Comparison of ENCODE assay signal across 2 cellular contexts in the genomic region with DNA sequence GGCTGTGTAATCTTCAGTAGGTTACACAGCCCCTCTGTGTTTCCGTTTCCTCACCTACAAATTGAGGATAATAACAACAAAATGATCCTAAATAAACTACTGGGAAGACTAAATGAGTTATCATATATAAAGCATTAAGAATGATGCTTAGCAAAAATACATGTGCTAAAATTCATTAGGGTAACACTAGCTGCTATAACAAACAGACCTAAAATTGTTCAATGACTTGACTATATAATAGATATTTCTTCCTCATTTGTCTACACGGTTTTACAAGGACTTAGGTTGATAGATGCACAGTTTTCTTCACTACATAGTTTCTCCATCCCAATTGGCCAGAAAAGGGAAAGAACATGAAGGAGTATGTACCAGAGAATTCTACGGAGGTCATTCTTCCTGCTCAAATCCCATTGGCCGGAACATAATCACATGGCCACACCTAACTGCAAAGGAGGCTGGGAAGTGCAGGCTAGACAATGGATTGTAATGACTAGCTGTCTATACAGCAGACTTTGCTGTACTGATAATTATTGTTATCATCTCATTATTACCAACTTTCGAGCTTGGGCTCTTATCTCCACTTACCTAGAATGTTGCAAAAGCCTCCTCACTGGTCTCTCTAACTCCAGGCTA.
TF ChIP-seq lines count a peak whose summit lies in the region.

No MANE protein-coding gene starts in this region.

TF ChIP-seq in GM23338, 12 proteins besides CTCF, POLR2A, EP300 and RAD21:
- TF ChIP-seq STAT1 (IDR thresholded peaks at IDR 0.05; ENCODE audit: unreplicated experiment) (no peak), JUNB (IDR thresholded peaks at IDR 0.05; ENCODE audit: unreplicated experiment) (no peak), POLR2AphosphoS5 (IDR thresholded peaks at IDR 0.05; ENCODE audit: low read depth) (no peak), EZH2 (IDR thresholded peaks at IDR 0.05; ENCODE audit: low read depth, unreplicated experiment) (no peak), ZNF114 (CRISPR knock-in tag; IDR thresholded peaks at IDR 0.05) (no peak), EZH2phosphoT487 (IDR thresholded peaks at IDR 0.05; ENCODE audit: unreplicated experiment) (no peak), ZNF331 (CRISPR knock-in tag; IDR thresholded peaks at IDR 0.05; ENCODE audit: low read depth) (no peak)
- TF ChIP-seq, protein P1, sequence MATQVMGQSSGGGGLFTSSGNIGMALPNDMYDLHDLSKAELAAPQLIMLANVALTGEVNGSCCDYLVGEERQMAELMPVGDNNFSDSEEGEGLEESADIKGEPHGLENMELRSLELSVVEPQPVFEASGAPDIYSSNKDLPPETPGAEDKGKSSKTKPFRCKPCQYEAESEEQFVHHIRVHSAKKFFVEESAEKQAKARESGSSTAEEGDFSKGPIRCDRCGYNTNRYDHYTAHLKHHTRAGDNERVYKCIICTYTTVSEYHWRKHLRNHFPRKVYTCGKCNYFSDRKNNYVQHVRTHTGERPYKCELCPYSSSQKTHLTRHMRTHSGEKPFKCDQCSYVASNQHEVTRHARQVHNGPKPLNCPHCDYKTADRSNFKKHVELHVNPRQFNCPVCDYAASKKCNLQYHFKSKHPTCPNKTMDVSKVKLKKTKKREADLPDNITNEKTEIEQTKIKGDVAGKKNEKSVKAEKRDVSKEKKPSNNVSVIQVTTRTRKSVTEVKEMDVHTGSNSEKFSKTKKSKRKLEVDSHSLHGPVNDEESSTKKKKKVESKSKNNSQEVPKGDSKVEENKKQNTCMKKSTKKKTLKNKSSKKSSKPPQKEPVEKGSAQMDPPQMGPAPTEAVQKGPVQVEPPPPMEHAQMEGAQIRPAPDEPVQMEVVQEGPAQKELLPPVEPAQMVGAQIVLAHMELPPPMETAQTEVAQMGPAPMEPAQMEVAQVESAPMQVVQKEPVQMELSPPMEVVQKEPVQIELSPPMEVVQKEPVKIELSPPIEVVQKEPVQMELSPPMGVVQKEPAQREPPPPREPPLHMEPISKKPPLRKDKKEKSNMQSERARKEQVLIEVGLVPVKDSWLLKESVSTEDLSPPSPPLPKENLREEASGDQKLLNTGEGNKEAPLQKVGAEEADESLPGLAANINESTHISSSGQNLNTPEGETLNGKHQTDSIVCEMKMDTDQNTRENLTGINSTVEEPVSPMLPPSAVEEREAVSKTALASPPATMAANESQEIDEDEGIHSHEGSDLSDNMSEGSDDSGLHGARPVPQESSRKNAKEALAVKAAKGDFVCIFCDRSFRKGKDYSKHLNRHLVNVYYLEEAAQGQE (IDR thresholded peaks at IDR 0.05; ENCODE audit: unreplicated experiment) = no peak
- TF ChIP-seq, protein P2, sequence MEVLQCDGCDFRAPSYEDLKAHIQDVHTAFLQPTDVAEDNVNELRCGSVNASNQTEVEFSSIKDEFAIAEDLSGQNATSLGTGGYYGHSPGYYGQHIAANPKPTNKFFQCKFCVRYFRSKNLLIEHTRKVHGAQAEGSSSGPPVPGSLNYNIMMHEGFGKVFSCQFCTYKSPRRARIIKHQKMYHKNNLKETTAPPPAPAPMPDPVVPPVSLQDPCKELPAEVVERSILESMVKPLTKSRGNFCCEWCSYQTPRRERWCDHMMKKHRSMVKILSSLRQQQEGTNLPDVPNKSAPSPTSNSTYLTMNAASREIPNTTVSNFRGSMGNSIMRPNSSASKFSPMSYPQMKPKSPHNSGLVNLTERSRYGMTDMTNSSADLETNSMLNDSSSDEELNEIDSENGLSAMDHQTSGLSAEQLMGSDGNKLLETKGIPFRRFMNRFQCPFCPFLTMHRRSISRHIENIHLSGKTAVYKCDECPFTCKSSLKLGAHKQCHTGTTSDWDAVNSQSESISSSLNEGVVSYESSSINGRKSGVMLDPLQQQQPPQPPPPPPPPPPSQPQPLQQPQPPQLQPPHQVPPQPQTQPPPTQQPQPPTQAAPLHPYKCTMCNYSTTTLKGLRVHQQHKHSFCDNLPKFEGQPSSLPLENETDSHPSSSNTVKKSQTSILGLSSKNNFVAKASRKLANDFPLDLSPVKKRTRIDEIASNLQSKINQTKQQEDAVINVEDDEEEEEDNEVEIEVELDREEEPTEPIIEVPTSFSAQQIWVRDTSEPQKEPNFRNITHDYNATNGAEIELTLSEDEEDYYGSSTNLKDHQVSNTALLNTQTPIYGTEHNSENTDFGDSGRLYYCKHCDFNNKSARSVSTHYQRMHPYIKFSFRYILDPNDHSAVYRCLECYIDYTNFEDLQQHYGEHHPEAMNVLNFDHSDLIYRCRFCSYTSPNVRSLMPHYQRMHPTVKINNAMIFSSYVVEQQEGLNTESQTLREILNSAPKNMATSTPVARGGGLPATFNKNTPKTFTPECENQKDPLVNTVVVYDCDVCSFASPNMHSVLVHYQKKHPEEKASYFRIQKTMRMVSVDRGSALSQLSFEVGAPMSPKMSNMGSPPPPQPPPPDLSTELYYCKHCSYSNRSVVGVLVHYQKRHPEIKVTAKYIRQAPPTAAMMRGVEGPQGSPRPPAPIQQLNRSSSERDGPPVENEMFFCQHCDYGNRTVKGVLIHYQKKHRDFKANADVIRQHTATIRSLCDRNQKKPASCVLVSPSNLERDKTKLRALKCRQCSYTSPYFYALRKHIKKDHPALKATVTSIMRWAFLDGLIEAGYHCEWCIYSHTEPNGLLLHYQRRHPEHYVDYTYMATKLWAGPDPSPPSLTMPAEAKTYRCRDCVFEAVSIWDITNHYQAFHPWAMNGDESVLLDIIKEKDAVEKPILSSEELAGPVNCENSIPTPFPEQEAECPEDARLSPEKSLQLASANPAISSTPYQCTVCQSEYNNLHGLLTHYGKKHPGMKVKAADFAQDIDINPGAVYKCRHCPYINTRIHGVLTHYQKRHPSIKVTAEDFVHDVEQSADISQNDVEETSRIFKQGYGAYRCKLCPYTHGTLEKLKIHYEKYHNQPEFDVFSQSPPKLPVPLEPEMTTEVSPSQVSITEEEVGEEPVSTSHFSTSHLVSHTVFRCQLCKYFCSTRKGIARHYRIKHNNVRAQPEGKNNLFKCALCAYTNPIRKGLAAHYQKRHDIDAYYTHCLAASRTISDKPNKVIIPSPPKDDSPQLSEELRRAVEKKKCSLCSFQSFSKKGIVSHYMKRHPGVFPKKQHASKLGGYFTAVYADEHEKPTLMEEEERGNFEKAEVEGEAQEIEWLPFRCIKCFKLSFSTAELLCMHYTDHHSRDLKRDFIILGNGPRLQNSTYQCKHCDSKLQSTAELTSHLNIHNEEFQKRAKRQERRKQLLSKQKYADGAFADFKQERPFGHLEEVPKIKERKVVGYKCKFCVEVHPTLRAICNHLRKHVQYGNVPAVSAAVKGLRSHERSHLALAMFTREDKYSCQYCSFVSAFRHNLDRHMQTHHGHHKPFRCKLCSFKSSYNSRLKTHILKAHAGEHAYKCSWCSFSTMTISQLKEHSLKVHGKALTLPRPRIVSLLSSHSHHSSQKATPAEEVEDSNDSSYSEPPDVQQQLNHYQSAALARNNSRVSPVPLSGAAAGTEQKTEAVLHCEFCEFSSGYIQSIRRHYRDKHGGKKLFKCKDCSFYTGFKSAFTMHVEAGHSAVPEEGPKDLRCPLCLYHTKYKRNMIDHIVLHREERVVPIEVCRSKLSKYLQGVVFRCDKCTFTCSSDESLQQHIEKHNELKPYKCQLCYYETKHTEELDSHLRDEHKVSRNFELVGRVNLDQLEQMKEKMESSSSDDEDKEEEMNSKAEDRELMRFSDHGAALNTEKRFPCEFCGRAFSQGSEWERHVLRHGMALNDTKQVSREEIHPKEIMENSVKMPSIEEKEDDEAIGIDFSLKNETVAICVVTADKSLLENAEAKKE (CRISPR knock-in tag; IDR thresholded peaks at IDR 0.05) = no peak

TF ChIP-seq in SK-N-SH, 30 proteins besides CTCF, POLR2A, EP300 and RAD21:
- no peak for TF ChIP-seq TCF12 (IDR thresholded peaks at IDR 0.05)
- TF ChIP-seq SIN3A (IDR thresholded peaks at IDR 0.05; ENCODE audit: borderline replicate concordance, low read depth, low read length) = no peak
